ENCODE assay signal across 1 cellular context in genomic region chr1:93179886-93180722, GRCh38.
TF ChIP-seq lines count a peak whose summit lies in the region.

TMED5 (minus strand) TSS chr1:93180413; CDS start chr1:93180242, 171 bp downstream.

TF ChIP-seq in HepG2, 621 proteins besides CTCF, POLR2A, EP300 and RAD21 (continued from another document and continues in another):
- TF ChIP-seq ZNF280B (CRISPR knock-in tag; IDR thresholded peaks at IDR 0.05; ENCODE audit: borderline replicate concordance) (peak; percentile 82; the same call in 1 of the 2 replicates), SNAPC4 (CRISPR knock-in tag; IDR thresholded peaks at IDR 0.05) (peak; percentile 95), SOX13 (IDR thresholded peaks at IDR 0.05) (no peak), SOX13 (CRISPR knock-in tag; conservative IDR thresholded peaks at IDR 0.05 in 1 of 2, IDR thresholded peaks at IDR 0.05 in 1 of 2) (no peak; a peak in 1 of 4 replicates), SP4 (CRISPR knock-in tag; IDR thresholded peaks at IDR 0.05) (peak; percentile 78), TEAD2 (CRISPR knock-in tag; IDR thresholded peaks at IDR 0.05) (no peak), ZNF530 (CRISPR knock-in tag; IDR thresholded peaks at IDR 0.05; ENCODE audit: low read depth) (no peak), ZNF674 (CRISPR knock-in tag; IDR thresholded peaks at IDR 0.05; ENCODE audit: low read depth) (peak; percentile 48; the same call in 1 of the 2 replicates), MIER3 (CRISPR knock-in tag; IDR thresholded peaks at IDR 0.05; ENCODE audit: borderline replicate concordance) (peak; percentile 39), CBFB (CRISPR knock-in tag; IDR thresholded peaks at IDR 0.05) (no peak; the same call in none of the 2 replicates), ATF3 (CRISPR knock-in tag; IDR thresholded peaks at IDR 0.05) (no peak), ZNF136 (CRISPR knock-in tag; IDR thresholded peaks at IDR 0.05; ENCODE audit: low read depth) (peak; percentile 76), ZNF337 (CRISPR knock-in tag; IDR thresholded peaks at IDR 0.05; ENCODE audit: borderline replicate concordance, low read depth) (peak; percentile 63; the same call in 1 of the 2 replicates), RBAK (CRISPR knock-in tag; IDR thresholded peaks at IDR 0.05) (no peak), TRIM24 (CRISPR knock-in tag; IDR thresholded peaks at IDR 0.05) (no peak), ZNF430 (CRISPR knock-in tag; IDR thresholded peaks at IDR 0.05) (peak; percentile 60), SIN3B (IDR thresholded peaks at IDR 0.05; ENCODE audit: low read length) (no peak), SMARCC2 (IDR thresholded peaks at IDR 0.05) (no peak), ZNF740 (CRISPR knock-in tag; IDR thresholded peaks at IDR 0.05) (peak; percentile 45; the same call in 1 of the 2 replicates), TFAP4 (IDR thresholded peaks at IDR 0.05; ENCODE audit: borderline replicate concordance, low read depth) (no peak), CENPT (CRISPR knock-in tag; IDR thresholded peaks at IDR 0.05; ENCODE audit: low read depth) (0 out of 2 replicates have a peak, but pooled peaks have one; percentile 50), TMF1 (CRISPR knock-in tag; IDR thresholded peaks at IDR 0.05; ENCODE audit: low read depth) (no peak), ZNF572 (CRISPR knock-in tag; IDR thresholded peaks at IDR 0.05) (peak; percentile 97), HMGA1 (CRISPR knock-in tag; conservative IDR thresholded peaks at IDR 0.05) (no peak), ZNF234 (CRISPR knock-in tag; conservative IDR thresholded peaks at IDR 0.05) (0 out of 2 replicates have a peak, but pooled peaks have one; percentile 64), EHMT2 (IDR thresholded peaks at IDR 0.05; ENCODE audit: borderline replicate concordance, low read depth, low read length) (no peak), NCOA5 (CRISPR knock-in tag; IDR thresholded peaks at IDR 0.05) (no peak), ZNF782 (CRISPR knock-in tag; IDR thresholded peaks at IDR 0.05; ENCODE audit: borderline replicate concordance) (no peak), ZNF652 (CRISPR knock-in tag; IDR thresholded peaks at IDR 0.05; ENCODE audit: borderline replicate concordance, low read depth) (no peak), ZMAT5 (CRISPR knock-in tag; IDR thresholded peaks at IDR 0.05; ENCODE audit: borderline replicate concordance, low read depth) (no peak), SETDB1 (CRISPR knock-in tag; IDR thresholded peaks at IDR 0.05; ENCODE audit: borderline replicate concordance) (no peak), ZNF331 (CRISPR knock-in tag; IDR thresholded peaks at IDR 0.05) (peak; percentile 38), ZNF703 (CRISPR knock-in tag; IDR thresholded peaks at IDR 0.05; ENCODE audit: borderline replicate concordance) (peak; percentile 25; the same call in 1 of the 2 replicates), ZNF180 (CRISPR knock-in tag; IDR thresholded peaks at IDR 0.05; ENCODE audit: borderline replicate concordance, low read depth) (no peak), HHEX (CRISPR knock-in tag; IDR thresholded peaks at IDR 0.05) (no peak), ZNF383 (CRISPR knock-in tag; IDR thresholded peaks at IDR 0.05; ENCODE audit: borderline replicate concordance) (no peak; the same call in 1 of the 2 replicates), PRDM4 (CRISPR knock-in tag; IDR thresholded peaks at IDR 0.05; ENCODE audit: borderline replicate concordance) (no peak), ZNF589 (CRISPR knock-in tag; conservative IDR thresholded peaks at IDR 0.05) (peak; percentile 42; the same call in 1 of the 2 replicates), ZNF547 (CRISPR knock-in tag; IDR thresholded peaks at IDR 0.05) (peak; percentile 81), RFX5 (IDR thresholded peaks at IDR 0.05; ENCODE audit: low read depth, low read length) (peak; percentile 21; the same call in 1 of the 2 replicates), BCLAF1 (IDR thresholded peaks at IDR 0.05) (no peak), SMYD3 (CRISPR knock-in tag; IDR thresholded peaks at IDR 0.05) (no peak), ZNF597 (CRISPR knock-in tag; IDR thresholded peaks at IDR 0.05) (0 out of 2 replicates have a peak, but pooled peaks have one; percentile 16), ZNF580 (CRISPR knock-in tag; IDR thresholded peaks at IDR 0.05; ENCODE audit: borderline replicate concordance, low read depth) (peak; percentile 90; the same call in 1 of the 2 replicates), ZNF776 (CRISPR knock-in tag; IDR thresholded peaks at IDR 0.05) (peak; percentile 76), TAF1 (CRISPR knock-in tag; IDR thresholded peaks at IDR 0.05) (peak; percentile 81), ZNF550 (CRISPR knock-in tag; IDR thresholded peaks at IDR 0.05; ENCODE audit: borderline replicate concordance) (0 out of 2 replicates have a peak, but pooled peaks have one; percentile 48), ZNF790 (CRISPR knock-in tag; IDR thresholded peaks at IDR 0.05; ENCODE audit: borderline replicate concordance) (no peak), ZNF879 (CRISPR knock-in tag; IDR thresholded peaks at IDR 0.05) (peak; percentile 71; the same call in 1 of the 2 replicates), MIER2 (CRISPR knock-in tag; IDR thresholded peaks at IDR 0.05) (no peak), PBX3 (CRISPR knock-in tag; IDR thresholded peaks at IDR 0.05; ENCODE audit: borderline replicate concordance) (peak; percentile 79), NFRKB (IDR thresholded peaks at IDR 0.05) (no peak), SOX6 (IDR thresholded peaks at IDR 0.05) (no peak), SOX6 (CRISPR knock-in tag; IDR thresholded peaks at IDR 0.05) (peak; percentile 44), RFX1 (IDR thresholded peaks at IDR 0.05) (peak; percentile 76)
